Comparison of ENCODE assay signal across 2 cellular contexts in the genomic region with DNA sequence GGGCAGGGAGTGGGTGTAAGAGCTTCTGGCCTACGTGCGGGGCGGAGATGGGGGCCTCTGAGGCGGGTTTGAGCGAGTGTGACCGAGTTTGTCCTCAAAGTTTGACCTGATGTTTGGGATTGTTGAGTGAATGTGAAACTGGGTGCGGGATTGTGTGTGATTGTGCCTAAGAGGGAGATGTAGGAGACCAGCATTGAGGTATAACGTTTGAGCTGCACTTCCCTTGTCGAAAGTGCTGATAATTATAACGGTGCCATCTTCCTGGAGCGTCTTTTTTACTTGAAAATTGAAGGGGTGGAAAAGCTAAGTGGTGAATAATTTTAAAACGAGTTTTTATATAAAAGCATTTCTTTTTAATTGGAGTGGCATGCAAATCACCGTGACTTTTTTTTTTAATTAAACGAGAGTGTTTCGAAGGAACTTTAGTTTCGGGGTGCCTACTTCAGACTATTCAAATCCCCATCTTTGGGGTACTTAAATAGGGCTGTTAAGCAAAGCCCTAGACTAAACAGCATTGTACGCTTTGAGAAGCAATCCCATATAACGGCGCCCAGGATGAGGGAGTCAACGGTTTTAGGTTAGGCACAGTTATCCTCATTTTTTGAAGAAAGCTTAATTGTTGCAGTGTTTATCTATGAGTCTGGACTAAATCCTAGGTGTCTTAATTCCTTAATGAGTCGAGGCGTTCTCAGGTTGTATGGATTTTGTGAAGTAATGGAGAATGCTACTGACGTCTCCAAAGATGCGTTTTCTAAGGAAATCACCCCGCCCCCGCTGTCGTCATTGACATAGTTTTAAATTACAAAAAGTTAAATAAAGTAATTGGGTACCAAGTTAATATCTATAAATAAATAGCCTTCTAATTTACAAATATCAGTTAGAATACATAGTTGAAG.
TF ChIP-seq lines count a peak whose summit lies in the region.

No MANE protein-coding gene starts in this region.

TF ChIP-seq in K562, 482 proteins besides CTCF, POLR2A, EP300 and RAD21 (continued from another document and continues in another):
- TF ChIP-seq, protein P1, sequence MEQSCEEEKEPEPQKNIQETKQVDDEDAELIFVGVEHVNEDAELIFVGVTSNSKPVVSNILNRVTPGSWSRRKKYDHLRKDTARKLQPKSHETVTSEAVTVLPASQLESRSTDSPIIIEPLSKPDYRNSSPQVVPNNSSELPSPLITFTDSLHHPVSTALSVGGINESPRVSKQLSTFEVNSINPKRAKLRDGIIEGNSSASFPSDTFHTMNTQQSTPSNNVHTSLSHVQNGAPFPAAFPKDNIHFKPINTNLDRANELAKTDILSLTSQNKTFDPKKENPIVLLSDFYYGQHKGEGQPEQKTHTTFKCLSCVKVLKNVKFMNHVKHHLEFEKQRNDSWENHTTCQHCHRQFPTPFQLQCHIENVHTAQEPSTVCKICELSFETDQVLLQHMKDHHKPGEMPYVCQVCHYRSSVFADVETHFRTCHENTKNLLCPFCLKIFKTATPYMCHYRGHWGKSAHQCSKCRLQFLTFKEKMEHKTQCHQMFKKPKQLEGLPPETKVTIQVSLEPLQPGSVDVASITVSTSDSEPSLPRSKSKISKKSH (CRISPR knock-in tag; IDR thresholded peaks at IDR 0.05): no peak
- TF ChIP-seq ZNF780A (CRISPR knock-in tag; IDR thresholded peaks at IDR 0.05) (no peak), MEIS2 (IDR thresholded peaks at IDR 0.05; ENCODE audit: partially characterized antibody) (no peak), ZNF311 (CRISPR knock-in tag; IDR thresholded peaks at IDR 0.05) (no peak), EWSR1 (IDR thresholded peaks at IDR 0.05; ENCODE audit: borderline replicate concordance, low read depth, partially characterized antibody) (no peak), ZNF212 (CRISPR knock-in tag; IDR thresholded peaks at IDR 0.05) (no peak), RNF2 (IDR thresholded peaks at IDR 0.05) (no peak)
- TF ChIP-seq, protein P2, sequence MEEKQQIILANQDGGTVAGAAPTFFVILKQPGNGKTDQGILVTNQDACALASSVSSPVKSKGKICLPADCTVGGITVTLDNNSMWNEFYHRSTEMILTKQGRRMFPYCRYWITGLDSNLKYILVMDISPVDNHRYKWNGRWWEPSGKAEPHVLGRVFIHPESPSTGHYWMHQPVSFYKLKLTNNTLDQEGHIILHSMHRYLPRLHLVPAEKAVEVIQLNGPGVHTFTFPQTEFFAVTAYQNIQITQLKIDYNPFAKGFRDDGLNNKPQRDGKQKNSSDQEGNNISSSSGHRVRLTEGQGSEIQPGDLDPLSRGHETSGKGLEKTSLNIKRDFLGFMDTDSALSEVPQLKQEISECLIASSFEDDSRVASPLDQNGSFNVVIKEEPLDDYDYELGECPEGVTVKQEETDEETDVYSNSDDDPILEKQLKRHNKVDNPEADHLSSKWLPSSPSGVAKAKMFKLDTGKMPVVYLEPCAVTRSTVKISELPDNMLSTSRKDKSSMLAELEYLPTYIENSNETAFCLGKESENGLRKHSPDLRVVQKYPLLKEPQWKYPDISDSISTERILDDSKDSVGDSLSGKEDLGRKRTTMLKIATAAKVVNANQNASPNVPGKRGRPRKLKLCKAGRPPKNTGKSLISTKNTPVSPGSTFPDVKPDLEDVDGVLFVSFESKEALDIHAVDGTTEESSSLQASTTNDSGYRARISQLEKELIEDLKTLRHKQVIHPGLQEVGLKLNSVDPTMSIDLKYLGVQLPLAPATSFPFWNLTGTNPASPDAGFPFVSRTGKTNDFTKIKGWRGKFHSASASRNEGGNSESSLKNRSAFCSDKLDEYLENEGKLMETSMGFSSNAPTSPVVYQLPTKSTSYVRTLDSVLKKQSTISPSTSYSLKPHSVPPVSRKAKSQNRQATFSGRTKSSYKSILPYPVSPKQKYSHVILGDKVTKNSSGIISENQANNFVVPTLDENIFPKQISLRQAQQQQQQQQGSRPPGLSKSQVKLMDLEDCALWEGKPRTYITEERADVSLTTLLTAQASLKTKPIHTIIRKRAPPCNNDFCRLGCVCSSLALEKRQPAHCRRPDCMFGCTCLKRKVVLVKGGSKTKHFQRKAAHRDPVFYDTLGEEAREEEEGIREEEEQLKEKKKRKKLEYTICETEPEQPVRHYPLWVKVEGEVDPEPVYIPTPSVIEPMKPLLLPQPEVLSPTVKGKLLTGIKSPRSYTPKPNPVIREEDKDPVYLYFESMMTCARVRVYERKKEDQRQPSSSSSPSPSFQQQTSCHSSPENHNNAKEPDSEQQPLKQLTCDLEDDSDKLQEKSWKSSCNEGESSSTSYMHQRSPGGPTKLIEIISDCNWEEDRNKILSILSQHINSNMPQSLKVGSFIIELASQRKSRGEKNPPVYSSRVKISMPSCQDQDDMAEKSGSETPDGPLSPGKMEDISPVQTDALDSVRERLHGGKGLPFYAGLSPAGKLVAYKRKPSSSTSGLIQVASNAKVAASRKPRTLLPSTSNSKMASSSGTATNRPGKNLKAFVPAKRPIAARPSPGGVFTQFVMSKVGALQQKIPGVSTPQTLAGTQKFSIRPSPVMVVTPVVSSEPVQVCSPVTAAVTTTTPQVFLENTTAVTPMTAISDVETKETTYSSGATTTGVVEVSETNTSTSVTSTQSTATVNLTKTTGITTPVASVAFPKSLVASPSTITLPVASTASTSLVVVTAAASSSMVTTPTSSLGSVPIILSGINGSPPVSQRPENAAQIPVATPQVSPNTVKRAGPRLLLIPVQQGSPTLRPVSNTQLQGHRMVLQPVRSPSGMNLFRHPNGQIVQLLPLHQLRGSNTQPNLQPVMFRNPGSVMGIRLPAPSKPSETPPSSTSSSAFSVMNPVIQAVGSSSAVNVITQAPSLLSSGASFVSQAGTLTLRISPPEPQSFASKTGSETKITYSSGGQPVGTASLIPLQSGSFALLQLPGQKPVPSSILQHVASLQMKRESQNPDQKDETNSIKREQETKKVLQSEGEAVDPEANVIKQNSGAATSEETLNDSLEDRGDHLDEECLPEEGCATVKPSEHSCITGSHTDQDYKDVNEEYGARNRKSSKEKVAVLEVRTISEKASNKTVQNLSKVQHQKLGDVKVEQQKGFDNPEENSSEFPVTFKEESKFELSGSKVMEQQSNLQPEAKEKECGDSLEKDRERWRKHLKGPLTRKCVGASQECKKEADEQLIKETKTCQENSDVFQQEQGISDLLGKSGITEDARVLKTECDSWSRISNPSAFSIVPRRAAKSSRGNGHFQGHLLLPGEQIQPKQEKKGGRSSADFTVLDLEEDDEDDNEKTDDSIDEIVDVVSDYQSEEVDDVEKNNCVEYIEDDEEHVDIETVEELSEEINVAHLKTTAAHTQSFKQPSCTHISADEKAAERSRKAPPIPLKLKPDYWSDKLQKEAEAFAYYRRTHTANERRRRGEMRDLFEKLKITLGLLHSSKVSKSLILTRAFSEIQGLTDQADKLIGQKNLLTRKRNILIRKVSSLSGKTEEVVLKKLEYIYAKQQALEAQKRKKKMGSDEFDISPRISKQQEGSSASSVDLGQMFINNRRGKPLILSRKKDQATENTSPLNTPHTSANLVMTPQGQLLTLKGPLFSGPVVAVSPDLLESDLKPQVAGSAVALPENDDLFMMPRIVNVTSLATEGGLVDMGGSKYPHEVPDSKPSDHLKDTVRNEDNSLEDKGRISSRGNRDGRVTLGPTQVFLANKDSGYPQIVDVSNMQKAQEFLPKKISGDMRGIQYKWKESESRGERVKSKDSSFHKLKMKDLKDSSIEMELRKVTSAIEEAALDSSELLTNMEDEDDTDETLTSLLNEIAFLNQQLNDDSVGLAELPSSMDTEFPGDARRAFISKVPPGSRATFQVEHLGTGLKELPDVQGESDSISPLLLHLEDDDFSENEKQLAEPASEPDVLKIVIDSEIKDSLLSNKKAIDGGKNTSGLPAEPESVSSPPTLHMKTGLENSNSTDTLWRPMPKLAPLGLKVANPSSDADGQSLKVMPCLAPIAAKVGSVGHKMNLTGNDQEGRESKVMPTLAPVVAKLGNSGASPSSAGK (IDR thresholded peaks at IDR 0.05): no peak
- TF ChIP-seq, protein P3, sequence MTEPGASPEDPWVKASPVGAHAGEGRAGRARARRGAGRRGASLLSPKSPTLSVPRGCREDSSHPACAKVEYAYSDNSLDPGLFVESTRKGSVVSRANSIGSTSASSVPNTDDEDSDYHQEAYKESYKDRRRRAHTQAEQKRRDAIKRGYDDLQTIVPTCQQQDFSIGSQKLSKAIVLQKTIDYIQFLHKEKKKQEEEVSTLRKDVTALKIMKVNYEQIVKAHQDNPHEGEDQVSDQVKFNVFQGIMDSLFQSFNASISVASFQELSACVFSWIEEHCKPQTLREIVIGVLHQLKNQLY (CRISPR knock-in tag; conservative IDR thresholded peaks at IDR 0.05): no peak

TF ChIP-seq in HepG2, 621 proteins besides CTCF, POLR2A, EP300 and RAD21 (continued from another document and continues in another):
- TF ChIP-seq RBFOX2 (IDR thresholded peaks at IDR 0.05; ENCODE audit: low read depth, low read length) (no peak; the same call in 1 of the 2 replicates), CREM (IDR thresholded peaks at IDR 0.05) (no peak), CREM (CRISPR knock-in tag; IDR thresholded peaks at IDR 0.05) (no peak), NFE2 (CRISPR knock-in tag; IDR thresholded peaks at IDR 0.05) (no peak), ZSCAN31 (CRISPR knock-in tag; IDR thresholded peaks at IDR 0.05; ENCODE audit: low read depth) (no peak), ZNF180 (CRISPR knock-in tag; IDR thresholded peaks at IDR 0.05; ENCODE audit: borderline replicate concordance, low read depth) (no peak), SAP130 (CRISPR knock-in tag; IDR thresholded peaks at IDR 0.05; ENCODE audit: low read depth) (peak; percentile 23; the same call in 1 of the 2 replicates), HNF4G (IDR thresholded peaks at IDR 0.05; ENCODE audit: borderline replicate concordance, low read depth, low read length) (no peak), HNF4G (CRISPR knock-in tag; IDR thresholded peaks at IDR 0.05; ENCODE audit: borderline replicate concordance, low read depth) (no peak), AGO2 (optimal IDR thresholded peaks at IDR 0.05; ENCODE audit: low read depth, low read length) (no peak), ZNF563 (CRISPR knock-in tag; IDR thresholded peaks at IDR 0.05) (no peak), SPEN (CRISPR knock-in tag; IDR thresholded peaks at IDR 0.05; ENCODE audit: low read depth) (no peak; the same call in 1 of the 2 replicates), NFYB (CRISPR knock-in tag; IDR thresholded peaks at IDR 0.05) (no peak), ZNF160 (CRISPR knock-in tag; IDR thresholded peaks at IDR 0.05) (no peak), HOXD1 (CRISPR knock-in tag; IDR thresholded peaks at IDR 0.05) (no peak), MTF2 (CRISPR knock-in tag; IDR thresholded peaks at IDR 0.05; ENCODE audit: borderline replicate concordance) (no peak)
- TF ChIP-seq, protein P4, sequence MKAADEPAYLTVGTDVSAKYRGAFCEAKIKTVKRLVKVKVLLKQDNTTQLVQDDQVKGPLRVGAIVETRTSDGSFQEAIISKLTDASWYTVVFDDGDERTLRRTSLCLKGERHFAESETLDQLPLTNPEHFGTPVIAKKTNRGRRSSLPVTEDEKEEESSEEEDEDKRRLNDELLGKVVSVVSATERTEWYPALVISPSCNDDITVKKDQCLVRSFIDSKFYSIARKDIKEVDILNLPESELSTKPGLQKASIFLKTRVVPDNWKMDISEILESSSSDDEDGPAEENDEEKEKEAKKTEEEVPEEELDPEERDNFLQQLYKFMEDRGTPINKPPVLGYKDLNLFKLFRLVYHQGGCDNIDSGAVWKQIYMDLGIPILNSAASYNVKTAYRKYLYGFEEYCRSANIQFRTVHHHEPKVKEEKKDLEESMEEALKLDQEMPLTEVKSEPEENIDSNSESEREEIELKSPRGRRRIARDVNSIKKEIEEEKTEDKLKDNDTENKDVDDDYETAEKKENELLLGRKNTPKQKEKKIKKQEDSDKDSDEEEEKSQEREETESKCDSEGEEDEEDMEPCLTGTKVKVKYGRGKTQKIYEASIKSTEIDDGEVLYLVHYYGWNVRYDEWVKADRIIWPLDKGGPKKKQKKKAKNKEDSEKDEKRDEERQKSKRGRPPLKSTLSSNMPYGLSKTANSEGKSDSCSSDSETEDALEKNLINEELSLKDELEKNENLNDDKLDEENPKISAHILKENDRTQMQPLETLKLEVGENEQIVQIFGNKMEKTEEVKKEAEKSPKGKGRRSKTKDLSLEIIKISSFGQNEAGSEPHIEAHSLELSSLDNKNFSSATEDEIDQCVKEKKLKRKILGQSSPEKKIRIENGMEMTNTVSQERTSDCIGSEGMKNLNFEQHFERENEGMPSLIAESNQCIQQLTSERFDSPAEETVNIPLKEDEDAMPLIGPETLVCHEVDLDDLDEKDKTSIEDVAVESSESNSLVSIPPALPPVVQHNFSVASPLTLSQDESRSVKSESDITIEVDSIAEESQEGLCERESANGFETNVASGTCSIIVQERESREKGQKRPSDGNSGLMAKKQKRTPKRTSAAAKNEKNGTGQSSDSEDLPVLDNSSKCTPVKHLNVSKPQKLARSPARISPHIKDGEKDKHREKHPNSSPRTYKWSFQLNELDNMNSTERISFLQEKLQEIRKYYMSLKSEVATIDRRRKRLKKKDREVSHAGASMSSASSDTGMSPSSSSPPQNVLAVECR (CRISPR knock-in tag; IDR thresholded peaks at IDR 0.05; ENCODE audit: borderline replicate concordance): peak; percentile 17; the same call in 1 of the 2 replicates
- TF ChIP-seq, protein P5, sequence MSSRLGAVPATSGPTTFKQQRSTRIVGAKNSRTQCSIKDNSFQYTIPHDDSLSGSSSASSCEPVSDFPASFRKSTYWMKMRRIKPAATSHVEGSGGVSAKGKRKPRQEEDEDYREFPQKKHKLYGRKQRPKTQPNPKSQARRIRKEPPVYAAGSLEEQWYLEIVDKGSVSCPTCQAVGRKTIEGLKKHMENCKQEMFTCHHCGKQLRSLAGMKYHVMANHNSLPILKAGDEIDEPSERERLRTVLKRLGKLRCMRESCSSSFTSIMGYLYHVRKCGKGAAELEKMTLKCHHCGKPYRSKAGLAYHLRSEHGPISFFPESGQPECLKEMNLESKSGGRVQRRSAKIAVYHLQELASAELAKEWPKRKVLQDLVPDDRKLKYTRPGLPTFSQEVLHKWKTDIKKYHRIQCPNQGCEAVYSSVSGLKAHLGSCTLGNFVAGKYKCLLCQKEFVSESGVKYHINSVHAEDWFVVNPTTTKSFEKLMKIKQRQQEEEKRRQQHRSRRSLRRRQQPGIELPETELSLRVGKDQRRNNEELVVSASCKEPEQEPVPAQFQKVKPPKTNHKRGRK (CRISPR knock-in tag; IDR thresholded peaks at IDR 0.05): no peak
- TF ChIP-seq, protein P6, sequence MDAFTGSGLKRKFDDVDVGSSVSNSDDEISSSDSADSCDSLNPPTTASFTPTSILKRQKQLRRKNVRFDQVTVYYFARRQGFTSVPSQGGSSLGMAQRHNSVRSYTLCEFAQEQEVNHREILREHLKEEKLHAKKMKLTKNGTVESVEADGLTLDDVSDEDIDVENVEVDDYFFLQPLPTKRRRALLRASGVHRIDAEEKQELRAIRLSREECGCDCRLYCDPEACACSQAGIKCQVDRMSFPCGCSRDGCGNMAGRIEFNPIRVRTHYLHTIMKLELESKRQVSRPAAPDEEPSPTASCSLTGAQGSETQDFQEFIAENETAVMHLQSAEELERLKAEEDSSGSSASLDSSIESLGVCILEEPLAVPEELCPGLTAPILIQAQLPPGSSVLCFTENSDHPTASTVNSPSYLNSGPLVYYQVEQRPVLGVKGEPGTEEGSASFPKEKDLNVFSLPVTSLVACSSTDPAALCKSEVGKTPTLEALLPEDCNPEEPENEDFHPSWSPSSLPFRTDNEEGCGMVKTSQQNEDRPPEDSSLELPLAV (CRISPR knock-in tag; conservative IDR thresholded peaks at IDR 0.05; ENCODE audit: low read depth): no peak
- TF ChIP-seq, protein P7, sequence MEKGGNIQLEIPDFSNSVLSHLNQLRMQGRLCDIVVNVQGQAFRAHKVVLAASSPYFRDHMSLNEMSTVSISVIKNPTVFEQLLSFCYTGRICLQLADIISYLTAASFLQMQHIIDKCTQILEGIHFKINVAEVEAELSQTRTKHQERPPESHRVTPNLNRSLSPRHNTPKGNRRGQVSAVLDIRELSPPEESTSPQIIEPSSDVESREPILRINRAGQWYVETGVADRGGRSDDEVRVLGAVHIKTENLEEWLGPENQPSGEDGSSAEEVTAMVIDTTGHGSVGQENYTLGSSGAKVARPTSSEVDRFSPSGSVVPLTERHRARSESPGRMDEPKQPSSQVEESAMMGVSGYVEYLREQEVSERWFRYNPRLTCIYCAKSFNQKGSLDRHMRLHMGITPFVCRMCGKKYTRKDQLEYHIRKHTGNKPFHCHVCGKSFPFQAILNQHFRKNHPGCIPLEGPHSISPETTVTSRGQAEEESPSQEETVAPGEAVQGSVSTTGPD (CRISPR knock-in tag; IDR thresholded peaks at IDR 0.05): no peak
